Comparison of ENCODE assay signal across 12 cellular contexts in the genomic region with DNA sequence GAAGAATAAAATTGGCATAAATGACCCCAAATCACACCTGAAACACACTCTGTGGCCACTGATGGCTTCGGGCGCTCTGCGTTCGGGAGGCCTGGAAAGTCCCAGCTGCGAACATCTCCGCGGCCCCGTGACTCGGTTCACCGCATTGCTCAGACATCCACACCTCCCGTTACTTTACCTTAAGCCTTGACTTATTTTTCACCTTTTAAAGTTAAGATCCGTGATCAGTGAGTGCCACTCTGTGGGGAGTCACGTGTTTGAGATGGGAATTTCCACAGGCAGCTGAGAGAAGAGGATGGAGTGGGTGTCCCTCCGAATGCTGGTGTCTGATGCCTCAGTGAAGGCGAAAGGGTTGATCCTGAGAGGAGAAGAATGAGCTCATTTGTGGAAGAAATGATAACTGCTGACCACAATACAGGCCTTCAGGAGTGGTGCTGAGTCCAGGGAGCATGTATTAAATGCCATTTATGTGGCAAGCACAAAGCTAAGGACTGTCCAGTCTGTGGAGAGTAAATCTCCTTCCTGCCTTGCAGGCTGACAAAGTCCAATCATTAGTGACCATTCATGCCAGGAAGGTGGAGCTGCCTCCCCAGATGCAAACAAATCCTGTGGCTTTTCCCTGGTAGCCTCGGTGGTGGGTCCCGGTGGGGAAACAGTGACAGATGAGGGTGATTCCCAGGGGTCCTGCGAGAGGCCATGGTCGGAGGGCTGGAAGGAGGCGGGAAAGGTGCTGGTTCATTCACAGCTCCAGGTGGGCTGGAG.
"Had no signal": no experiment of that assay in that cellular context is flagged by ENCODE, and none has a peak within 500 bp of the region (broad histone marks: within the 10 kb centered on the region; RNA-seq: fewer than 3 reads in every experiment).

No MANE protein-coding gene starts in this region.

- H3K27ac ChIP-seq: esophagus muscularis mucosa, left lung, pancreas, skin epidermis, thyroid gland, vagina, WERI-Rb-1 had no signal

- H3K9me3 ChIP-seq: esophagus muscularis mucosa, left lung, pancreas, thyroid gland, vagina had no signal

- DNase-seq: activated CD4-positive, alpha-beta T cell treated with anti-CD3 and anti-CD28 coated beads, Interleukin-2, amount 10 ng/mL, durations not matched to agents 24 days and 14 days; activated T-cell treated with anti-CD3 and anti-CD28 coated beads for 4 hours; anterior cingulate cortex; left lung; mesendoderm; T-cell; thyroid gland; WERI-Rb-1 had no signal

- ATAC-seq: left lung, pancreas had no signal

- H3K4me3 ChIP-seq: esophagus muscularis mucosa, left lung, pancreas, skin epidermis, thyroid gland, vagina had no signal

- H3K36me3 ChIP-seq: esophagus muscularis mucosa, left lung, pancreas, thyroid gland, vagina, WERI-Rb-1 had no signal

- H3K27me3 ChIP-seq: pancreas, thyroid gland, vagina had no signal

- H3K4me1 ChIP-seq: esophagus muscularis mucosa, left lung, thyroid gland, vagina had no signal
